21 cellular contexts compared by ENCODE assay signal in the genomic region with DNA sequence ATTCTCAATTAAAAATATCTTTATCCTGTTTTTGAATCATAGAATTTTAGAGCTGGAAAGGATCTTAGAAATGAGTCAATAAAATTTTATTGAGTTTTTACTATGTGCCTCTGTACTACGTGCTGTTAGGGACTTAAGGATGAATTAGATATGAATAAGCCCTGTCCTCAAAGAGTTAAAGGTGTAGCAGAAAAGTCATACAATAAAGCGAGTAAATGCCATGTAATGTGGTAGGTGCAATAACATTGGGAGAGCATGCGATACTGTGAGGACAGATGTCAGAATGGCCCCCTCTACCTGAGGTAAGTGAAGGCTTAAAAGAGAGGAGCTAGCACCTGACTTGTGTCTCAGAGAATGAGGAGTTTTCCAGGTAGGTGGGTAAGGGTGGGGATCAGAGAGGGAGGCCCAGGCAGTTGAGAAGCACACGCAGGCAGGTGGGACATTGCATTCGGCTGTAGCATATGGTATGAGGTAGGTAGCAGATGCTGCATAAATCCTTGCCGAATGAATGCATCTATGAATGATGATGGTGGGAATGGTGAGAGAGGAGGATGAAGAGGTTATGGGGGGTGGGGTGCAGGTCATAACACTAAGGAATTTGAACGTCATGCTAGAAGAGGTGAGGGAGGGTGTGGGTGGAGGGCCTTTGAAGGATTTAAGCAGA. TPM values are rescaled to one million over a fixed set of nuclear protein-coding genes. Genes with fewer than 3 reads are reported as not detected.
A peak's percentile ranks its signal among the peaks of the same experiment; 100 is the strongest.
DNase-seq lines count a peak whose midpoint lies in the region; TF ChIP-seq lines count a peak whose summit lies in the region.
"Had no signal": no experiment of that assay in that cellular context is flagged by ENCODE, and none has a peak within 500 bp of the region (broad histone marks: within the 10 kb centered on the region; RNA-seq: fewer than 3 reads in every experiment).

No MANE protein-coding gene starts in this region.

- no peaks in the 10 kb centered on the region for H3K4me1 ChIP-seq in HEK293 (ENCODE audit: control insufficient read depth, insufficient read depth, low read length)
- no peaks in the 10 kb centered on the region for H3K4me1 ChIP-seq in parathyroid adenoma
- H3K4me1 ChIP-seq: Caco-2 had no signal

- H3K9me3 ChIP-seq in HEK293 (ENCODE audit: control insufficient read depth, insufficient read depth, low read depth, low read length) (no peaks in the 10 kb centered on the region), parathyroid adenoma (ENCODE audit: control insufficient read depth, low read length) (no peaks in the 10 kb centered on the region)
- H3K9me3 ChIP-seq: Caco-2, left ventricle myocardium inferior, upper lobe of right lung had no signal

- POLR2A ChIA-PET in HEK293 (lab: Yijun Ruan, JAX): no interaction called here

- no peaks in the 10 kb centered on the region for H3K27me3 ChIP-seq in parathyroid adenoma (ENCODE audit: control insufficient read depth, insufficient read depth, low read length)
- H3K27me3 ChIP-seq: upper lobe of right lung had no signal

- CTCF ChIA-PET in HEK293 (lab: Yijun Ruan, JAX): interaction anchor here (0.7 to 7.6 kb wide), 25 partner anchors 8 to 1797 kb away, joined by 3 to 120 read pairs (median 4); no protein-coding TSS in a partner anchor

- peak; percentile 63 to 65 for DNase-seq in NCI-H524 (lab: John Stamatoyannopoulos, UW)
- DNase-seq in cerebellar cortex (ENCODE audit: low spot score): peak; percentile 64
- no peak for DNase-seq in GM19240 (ENCODE audit: insufficient read length, low spot score)
- DNase-seq in immature natural killer cell: no peak
- no peak for DNase-seq in progenitor cell of endocrine pancreas (ENCODE audit: low spot score, unreplicated experiment)

- no peak overlapping the region for H3K4me3 ChIP-seq in HEK293 (ENCODE audit: low read depth, low read length)
- H3K4me3 ChIP-seq in parathyroid adenoma (ENCODE audit: low read depth, low read length): no peak overlapping the region
- H3K4me3 ChIP-seq: GM23338, skin epidermis had no signal

- H3K4me3 Mint-ChIP-seq in immature natural killer cell (no peak overlapping the region), progenitor cell of endocrine pancreas (ENCODE audit: low read depth) (no peak overlapping the region)
- H3K4me3 Mint-ChIP-seq: activated CD8-positive, alpha-beta memory T cell treated with anti-CD3 and anti-CD28 coated beads, Interleukin-2, amount 10 ng/mL, durations not matched to agents 7 days and 5 days; GM23338 had no signal

- H2AFZ ChIP-seq in parathyroid adenoma: no peak overlapping the region

- H3K27ac Mint-ChIP-seq in immature natural killer cell: no peak overlapping the region
- no peak overlapping the region for H3K27ac Mint-ChIP-seq in progenitor cell of endocrine pancreas
- H3K27ac Mint-ChIP-seq: activated CD8-positive, alpha-beta memory T cell treated with anti-CD3 and anti-CD28 coated beads, Interleukin-2, amount 10 ng/mL, durations not matched to agents 7 days and 5 days; activated naive CD8-positive, alpha-beta T cell treated with anti-CD3 and anti-CD28 coated beads, Interleukin-2, amount 10 ng/mL, durations not matched to agents 7 days and 5 days; CD14-positive monocyte; GM23338 had no signal

- H3K27ac ChIP-seq in HEK293 (ENCODE audit: extremely low read depth, low read depth, low read length) (no peak overlapping the region), parathyroid adenoma (no peak overlapping the region)
- H3K27ac ChIP-seq: left ventricle myocardium inferior, upper lobe of right lung had no signal

- H3K4me2 ChIP-seq in parathyroid adenoma (ENCODE audit: low read length): peak overlapping the region; percentile 27
- H3K4me2 ChIP-seq: GM23338 had no signal

- H3K36me3 ChIP-seq in HEK293 (ENCODE audit: control insufficient read depth in 2 of 2, insufficient read depth in 1 of 2, low read length in 2 of 2): no peaks in the 10 kb centered on the region
- H3K36me3 ChIP-seq in parathyroid adenoma (ENCODE audit: control insufficient read depth, insufficient read depth, low read length): no peaks in the 10 kb centered on the region
- H3K36me3 ChIP-seq: left ventricle myocardium inferior, upper lobe of right lung had no signal

- H3K27me3 Mint-ChIP-seq in immature natural killer cell (ENCODE audit: low read depth in 3 of 3): peaks cover 5 to 7% (median 7%) of the 10 kb centered on the region in 3 donors
- peaks cover 32% of the 10 kb centered on the region for H3K27me3 Mint-ChIP-seq in progenitor cell of endocrine pancreas

- H3K36me3 Mint-ChIP-seq in immature natural killer cell (no peaks in the 10 kb centered on the region), progenitor cell of endocrine pancreas (ENCODE audit: insufficient read depth) (no peaks in the 10 kb centered on the region)
- H3K36me3 Mint-ChIP-seq: activated CD8-positive, alpha-beta memory T cell treated with anti-CD3 and anti-CD28 coated beads, Interleukin-2, amount 10 ng/mL, durations not matched to agents 7 days and 5 days; activated naive CD8-positive, alpha-beta T cell treated with anti-CD3 and anti-CD28 coated beads, Interleukin-2, amount 10 ng/mL, durations not matched to agents 7 days and 5 days; CD14-positive monocyte; mesothelial cell of epicardium; naive thymus-derived CD8-positive, alpha-beta T cell; T-cell had no signal

- no peak overlapping the region for H3K9ac ChIP-seq in parathyroid adenoma

- TF ChIP-seq CTCF in HEK293 (tag by site-specific recombination; IDR thresholded peaks at IDR 0.05): no peak
- no peak for TF ChIP-seq CTCF in parathyroid adenoma (IDR thresholded peaks at IDR 0.05)
- no peak for TF ChIP-seq CTCF in progenitor cell of endocrine pancreas (IDR thresholded peaks at IDR 0.05; ENCODE audit: unreplicated experiment)

- no peaks in the 10 kb centered on the region for H3K79me2 ChIP-seq in parathyroid adenoma

- peaks cover 6 to 7% of the 10 kb centered on the region in 2 donors for H3K4me1 Mint-ChIP-seq in immature natural killer cell
- H3K4me1 Mint-ChIP-seq in progenitor cell of endocrine pancreas (ENCODE audit: low read depth): peaks cover 11% of the 10 kb centered on the region

- H3K9me3 Mint-ChIP-seq in immature natural killer cell (no peaks in the 10 kb centered on the region), progenitor cell of endocrine pancreas (ENCODE audit: low read depth) (no peaks in the 10 kb centered on the region)
- H3K9me3 Mint-ChIP-seq: activated naive CD8-positive, alpha-beta T cell treated with anti-CD3 and anti-CD28 coated beads, Interleukin-2, amount 10 ng/mL, durations not matched to agents 7 days and 5 days; activated T-cell treated with anti-CD3 and anti-CD28 coated beads, Interleukin-2, amount 50 U/mL, for 4 hours; CD14-positive monocyte; effector memory CD8-positive, alpha-beta T cell; GM23338; HFFc6; mesothelial cell of epicardium; naive thymus-derived CD8-positive, alpha-beta T cell; T-cell had no signal

TF ChIP-seq in HEK293, 187 proteins besides CTCF, POLR2A, EP300 and RAD21:
- TF ChIP-seq, protein P1, sequence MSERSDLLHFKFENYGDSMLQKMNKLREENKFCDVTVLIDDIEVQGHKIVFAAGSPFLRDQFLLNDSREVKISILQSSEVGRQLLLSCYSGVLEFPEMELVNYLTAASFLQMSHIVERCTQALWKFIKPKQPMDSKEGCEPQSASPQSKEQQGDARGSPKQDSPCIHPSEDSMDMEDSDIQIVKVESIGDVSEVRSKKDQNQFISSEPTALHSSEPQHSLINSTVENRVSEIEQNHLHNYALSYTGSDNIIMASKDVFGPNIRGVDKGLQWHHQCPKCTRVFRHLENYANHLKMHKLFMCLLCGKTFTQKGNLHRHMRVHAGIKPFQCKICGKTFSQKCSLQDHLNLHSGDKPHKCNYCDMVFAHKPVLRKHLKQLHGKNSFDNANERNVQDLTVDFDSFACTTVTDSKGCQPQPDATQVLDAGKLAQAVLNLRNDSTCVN (tag by site-specific recombination; optimal IDR thresholded peaks at IDR 0.05): peak; percentile 1
- no peak for TF ChIP-seq ZNF549 (tag by site-specific recombination; IDR thresholded peaks at IDR 0.05)

RNA-seq across cellular contexts. Expression of a gene that starts 35.4 kb away (rescaled TPM):
- 10 to 100 TPM; 17.3 to 23.8 (median 19.3) TPM for polyA plus RNA-seq in immature natural killer cell
- total RNA-seq in progenitor cell of endocrine pancreas: 6.0 and 6.6 TPM in 2 replicates

RNA-seq across cellular contexts. Expression of a gene that starts 59.4 kb away (rescaled TPM):
- 10 to 100 TPM; 30.6 to 51.8 (median 36.5) TPM for polyA plus RNA-seq in immature natural killer cell
- 134 and 145 TPM in 2 replicates for total RNA-seq in progenitor cell of endocrine pancreas

Comparison
In these comparisons a context has a peak if more than half of its experiments do, and no peak if none do; other contexts are left out.
1. DNase-seq: peak in NCI-H524 (2 of 2) and cerebellar cortex (single experiment); none in GM19240 (single experiment), immature natural killer cell (0 of 3) and progenitor cell of endocrine pancreas (single experiment).